Comparison of ENCODE assay signal across 8 cellular contexts in genomic region chr5:36944607-36945225, GRCh38.
A peak's percentile ranks its signal among the peaks of the same experiment; 100 is the strongest.
DNase-seq lines count a peak whose midpoint lies in the region; ATAC-seq and TF ChIP-seq lines count a peak whose summit lies in the region.

No MANE protein-coding gene starts in this region.

- H3K27me3 ChIP-seq in left ventricle myocardium inferior (ENCODE audit: low read depth) (no peaks in the 10 kb centered on the region), brain microvascular endothelial cell (replicated peaks) (no peaks in the 10 kb centered on the region)

- no peaks in the 10 kb centered on the region for H3K9me3 ChIP-seq in left ventricle myocardium inferior (replicated peaks)

- DNase-seq in left ventricle myocardium inferior: no peak
- DNase-seq in left ventricle myocardium superior: no peak
- DNase-seq in NCI-H2171 (lab: John Stamatoyannopoulos, UW): peak; percentile 15
- no peak for DNase-seq in brain microvascular endothelial cell
- peak; percentile 79 to 84 for DNase-seq in lung microvascular endothelial cell (ENCODE audit: low read depth in 2 of 2)
- DNase-seq in stimulated activated CD8-positive, alpha-beta memory T cell treated with anti-CD3 and anti-CD28 coated beads, Interleukin-4, amount 100 ng/mL, for 48 hours: no peak
- no peak for DNase-seq in stimulated activated naive CD8-positive, alpha-beta T cell treated with anti-CD3 and anti-CD28 coated beads, Interleukin-15, Interleukin-2, amounts not matched to agents 100 U/mL and 50 U/mL, for 24 hours

- intact Hi-C loops in left ventricle myocardium inferior (cut with micrococcal nuclease): loop anchor here (5.0 kb wide), 1 partner anchor 67 kb away; the partner anchor contains the start of gene NIPBL
- intact Hi-C loops in left ventricle myocardium superior (cut with micrococcal nuclease): loop anchor here (10.0 kb wide), 1 partner anchor 60 kb away; no protein-coding TSS in a partner anchor

- H3K4me3 ChIP-seq in left ventricle myocardium inferior (no peak overlapping the region), brain microvascular endothelial cell (ENCODE audit: low read depth, low read length) (no peak overlapping the region)

- peaks cover 81% of the 10 kb centered on the region for H3K4me1 ChIP-seq in left ventricle myocardium inferior

- TF ChIP-seq CTCF in left ventricle myocardium inferior (IDR thresholded peaks at IDR 0.05; ENCODE audit: borderline replicate concordance): peak; percentile 71
- TF ChIP-seq CTCF in brain microvascular endothelial cell (IDR thresholded peaks at IDR 0.05; ENCODE audit: low read depth, low read length, missing control alignments): peak; percentile 25

- ATAC-seq in left ventricle myocardium superior (no peak), GM18861 (IDR thresholded peaks at IDR 0.05; ENCODE audit: unreplicated experiment) (no peak)
- ATAC-seq in stimulated activated naive CD8-positive, alpha-beta T cell treated with anti-CD3 and anti-CD28 coated beads, Interleukin-15, Interleukin-2, amounts not matched to agents 100 U/mL and 50 U/mL, for 24 hours: no peak

- in situ Hi-C loops in brain microvascular endothelial cell (cut with HindIII; ENCODE audit: low pct_ligation_motif_present, low sequenced_read_pairs): no loop called here

- H3K36me3 ChIP-seq in left ventricle myocardium inferior: no peaks in the 10 kb centered on the region
- no peaks in the 10 kb centered on the region for H3K36me3 ChIP-seq in brain microvascular endothelial cell (replicated peaks)

- H3K27ac ChIP-seq in left ventricle myocardium inferior (replicated peaks) (no peak overlapping the region), brain microvascular endothelial cell (no peak overlapping the region)

Comparison
In these comparisons a context has a peak if more than half of its experiments do, and no peak if none do; other contexts are left out.
1. DNase-seq: peak in NCI-H2171 (single experiment) and lung microvascular endothelial cell (2 of 2); none in left ventricle myocardium inferior (single experiment), left ventricle myocardium superior (single experiment), brain microvascular endothelial cell (single experiment), stimulated activated CD8-positive, alpha-beta memory T cell treated with anti-CD3 and anti-CD28 coated beads, Interleukin-4, amount 100 ng/mL, for 48 hours (single experiment) and stimulated activated naive CD8-positive, alpha-beta T cell treated with anti-CD3 and anti-CD28 coated beads, Interleukin-15, Interleukin-2, amounts not matched to agents 100 U/mL and 50 U/mL, for 24 hours (single experiment).